ENCODE assay signal across 15 cellular contexts in the genomic region with DNA sequence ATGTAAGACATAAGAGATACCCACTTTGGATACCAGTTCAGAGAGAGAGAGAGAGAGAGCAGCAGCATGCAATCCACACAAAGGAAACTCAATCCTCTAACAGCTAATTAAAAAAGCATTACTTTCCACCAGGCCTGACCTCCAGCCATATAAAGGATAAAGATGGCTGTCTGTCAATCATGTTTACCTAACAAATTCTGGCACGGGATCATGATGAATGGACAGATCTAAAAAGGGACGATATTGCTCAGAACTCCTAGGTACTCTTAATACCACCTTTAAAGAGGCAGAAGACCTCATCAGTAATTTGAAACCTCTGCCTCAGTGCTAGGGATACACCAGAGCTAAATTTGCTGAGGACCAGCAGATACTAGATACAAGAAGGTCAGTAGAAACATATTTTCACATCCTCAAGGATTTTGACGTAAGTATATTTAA.
DNase-seq lines count a peak whose midpoint lies in the region; ATAC-seq lines count a peak whose summit lies in the region.
"Had no signal": no experiment of that assay in that cellular context is flagged by ENCODE, and none has a peak within 500 bp of the region (broad histone marks: within the 10 kb centered on the region; RNA-seq: fewer than 3 reads in every experiment).

No MANE protein-coding gene starts in this region.

- H3K27ac ChIP-seq in angular gyrus (ENCODE audit: low read depth, low read length) (peak overlapping the region; percentile 52), aorta (ENCODE audit: low read depth in 1 of 2, low read length in 2 of 2) (no peak overlapping the region)
- H3K27ac ChIP-seq: BLaER1 treated with 17β-estradiol and CSF1 and Interleukin-3, amounts not matched to agents 10 nM and 100 nM; brain microvascular endothelial cell; epithelial cell of prostate; thoracic aorta had no signal

- H3K4me3 ChIP-seq in aorta (ENCODE audit: low read length in 2 of 2): no peak overlapping the region
- H3K4me3 ChIP-seq: BLaER1 treated with 17β-estradiol and CSF1 and Interleukin-3, amounts not matched to agents 10 nM and 100 nM; thoracic aorta had no signal

- no peak for ATAC-seq in aorta (ENCODE audit: low FRiP score)
- ATAC-seq: stimulated activated effector memory CD8-positive, alpha-beta T cell treated with anti-CD3 and anti-CD28 coated beads, Interleukin-12 subunit alpha, Interleukin-12 subunit beta, amount 100 ng/mL, for 72 hours had no signal

- peak; percentile 50 for DNase-seq in NCI-H2171 treated with DMSO at 0.1 percent for 48 hours (lab: John Stamatoyannopoulos, UW)
- DNase-seq in NCI-H2171 (lab: John Stamatoyannopoulos, UW): no peak
- peak; percentile 6 for DNase-seq in NCI-H2196 treated with DMSO at 0.1 percent for 48 hours (lab: John Stamatoyannopoulos, UW; ENCODE audit: unreplicated experiment)
- no peak for DNase-seq in H4 (ENCODE audit: low spot score)
- DNase-seq in T1000 (lab: John Stamatoyannopoulos, UW): no peak
- no peak for DNase-seq in aorta
- DNase-seq in NCI-H2029 treated with DMSO at 0.1 percent for 48 hours (lab: John Stamatoyannopoulos, UW): no peak
- DNase-seq: brain microvascular endothelial cell, kidney glomerular epithelial cell, NCI-H187 treated with DMSO at 0.1 percent for 48 hours had no signal

- no peaks in the 10 kb centered on the region for H3K36me3 ChIP-seq in aorta (ENCODE audit: control insufficient read depth in 1 of 2, insufficient read depth in 2 of 2, low read length in 1 of 2)
- H3K36me3 ChIP-seq: BLaER1 treated with 17β-estradiol and CSF1 and Interleukin-3, amounts not matched to agents 10 nM and 100 nM; brain microvascular endothelial cell; thoracic aorta had no signal

- H3K4me1 ChIP-seq in aorta (ENCODE audit: control insufficient read depth in 1 of 2, insufficient read depth in 2 of 2, low read length in 2 of 2): no peaks in the 10 kb centered on the region

- H3K27me3 ChIP-seq in aorta (ENCODE audit: control insufficient read depth in 1 of 2, insufficient read depth in 2 of 2, low read length in 1 of 2): no peaks in the 10 kb centered on the region
- H3K27me3 ChIP-seq: BLaER1 treated with 17β-estradiol and CSF1 and Interleukin-3, amounts not matched to agents 10 nM and 100 nM had no signal

- peaks cover 1% of the 10 kb centered on the region for H3K9me3 ChIP-seq in aorta (ENCODE audit: control insufficient read depth, low read length)
- H3K9me3 ChIP-seq: BLaER1 treated with 17β-estradiol and CSF1 and Interleukin-3, amounts not matched to agents 10 nM and 100 nM; thoracic aorta had no signal

- 5 to 16% methylated on average over 3 of the region's 3 CpGs for WGBS in aorta, 2 donors

- intact Hi-C loops in aorta (cut with DNase I): no loop called here

Comparison
In these comparisons a context has a peak if more than half of its experiments do, and no peak if none do; other contexts are left out.
1. DNase-seq: peak in NCI-H2171 treated with DMSO at 0.1 percent for 48 hours (single experiment) and NCI-H2196 treated with DMSO at 0.1 percent for 48 hours (single experiment); none in NCI-H2171 (single experiment), H4 (single experiment), T1000 (single experiment), aorta (0 of 2) and NCI-H2029 treated with DMSO at 0.1 percent for 48 hours (single experiment).